Comparison of ENCODE assay signal across 1 cellular context in the genomic region with DNA sequence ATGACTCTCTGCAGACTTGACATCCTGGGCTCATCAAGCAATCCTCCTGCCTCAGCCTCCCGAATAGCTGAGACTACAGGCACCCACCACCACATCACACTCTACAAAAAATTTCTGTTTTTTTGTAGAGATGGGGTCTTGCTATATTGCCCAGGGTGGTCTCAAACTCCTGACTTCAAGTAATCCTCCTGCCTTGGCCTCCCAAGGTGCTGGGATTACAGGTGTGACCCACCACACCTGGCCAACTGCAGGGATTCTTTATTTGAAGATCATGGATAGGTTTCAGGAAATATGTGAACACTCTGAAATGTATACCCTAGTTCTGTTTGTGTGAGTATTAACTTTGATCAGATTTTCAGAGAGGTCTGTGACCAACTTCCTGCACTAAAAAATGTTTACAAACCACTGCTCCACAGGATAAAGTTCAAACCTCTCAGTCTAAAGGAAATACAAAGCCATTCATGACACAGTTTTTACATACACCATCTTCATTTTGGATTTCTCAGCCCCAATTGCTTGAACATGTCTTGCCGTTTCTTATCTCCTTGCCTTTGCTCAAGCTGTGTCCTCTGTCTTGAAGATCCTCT.
TF ChIP-seq lines count a peak whose summit lies in the region.

No MANE protein-coding gene starts in this region.

TF ChIP-seq in IMR-90, 13 proteins besides CTCF, POLR2A, EP300 and RAD21:
- TF ChIP-seq ELK1 (IDR thresholded peaks at IDR 0.05; ENCODE audit: borderline replicate concordance, low read depth, low read length) = no peak
- TF ChIP-seq CEBPB (IDR thresholded peaks at IDR 0.05; ENCODE audit: low read depth, low read length) = no peak
- TF ChIP-seq, protein P1, sequence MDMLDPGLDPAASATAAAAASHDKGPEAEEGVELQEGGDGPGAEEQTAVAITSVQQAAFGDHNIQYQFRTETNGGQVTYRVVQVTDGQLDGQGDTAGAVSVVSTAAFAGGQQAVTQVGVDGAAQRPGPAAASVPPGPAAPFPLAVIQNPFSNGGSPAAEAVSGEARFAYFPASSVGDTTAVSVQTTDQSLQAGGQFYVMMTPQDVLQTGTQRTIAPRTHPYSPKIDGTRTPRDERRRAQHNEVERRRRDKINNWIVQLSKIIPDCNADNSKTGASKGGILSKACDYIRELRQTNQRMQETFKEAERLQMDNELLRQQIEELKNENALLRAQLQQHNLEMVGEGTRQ (IDR thresholded peaks at IDR 0.05; ENCODE audit: low read depth, low read length) = no peak
- no peak for TF ChIP-seq RCOR1 (IDR thresholded peaks at IDR 0.05; ENCODE audit: insufficient replicate concordance, low read length)
- TF ChIP-seq RFX5 (IDR thresholded peaks at IDR 0.05; ENCODE audit: low read depth, low read length) = no peak
- no peak for TF ChIP-seq MAZ (IDR thresholded peaks at IDR 0.05; ENCODE audit: borderline replicate concordance, low read depth, low read length)
- TF ChIP-seq BHLHE40 (IDR thresholded peaks at IDR 0.05; ENCODE audit: low read depth, low read length) = no peak
- no peak for TF ChIP-seq NFE2L2 (IDR thresholded peaks at IDR 0.05; ENCODE audit: low read depth, low read length)
- no peak for TF ChIP-seq MAFK (IDR thresholded peaks at IDR 0.05; ENCODE audit: low read depth, low read length)
- TF ChIP-seq CHD1 (IDR thresholded peaks at IDR 0.05; ENCODE audit: low read depth, low read length) = no peak
- TF ChIP-seq MXI1 (IDR thresholded peaks at IDR 0.05; ENCODE audit: borderline replicate concordance, low read depth, low read length) = no peak
- no peak for TF ChIP-seq SMC3 (IDR thresholded peaks at IDR 0.05; ENCODE audit: low read depth, low read length)
TF ChIP-seq in IMR-90: peak in this region for 0.
